8 cellular contexts compared by ENCODE assay signal in the genomic region with DNA sequence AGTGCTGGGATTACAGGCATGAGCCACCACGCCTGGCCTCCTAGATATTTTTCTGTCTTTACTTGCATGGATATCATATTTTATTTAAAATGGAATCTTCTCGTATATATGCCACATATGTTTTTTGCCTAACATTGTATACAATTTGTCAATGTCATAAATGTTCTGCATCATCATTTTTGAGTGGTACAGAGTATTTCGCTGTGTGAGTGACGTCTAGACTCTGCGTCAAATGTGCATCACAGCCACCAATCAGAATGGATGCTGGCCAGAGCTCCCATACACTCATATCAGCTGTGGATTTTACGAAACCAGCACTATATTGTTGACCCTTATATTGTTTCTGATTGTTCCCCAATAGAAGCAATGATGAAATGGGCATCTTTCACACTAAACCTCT.
"Had no signal": no experiment of that assay in that cellular context is flagged by ENCODE, and none has a peak within 500 bp of the region (broad histone marks: within the 10 kb centered on the region; RNA-seq: fewer than 3 reads in every experiment).

No MANE protein-coding gene starts in this region.

- H3K4me2 ChIP-seq: GM23338 had no signal

- H2AFZ ChIP-seq: GM23338 had no signal

- DNase-seq: H9, HCEC 1CT, Kasumi-1, KG1 had no signal

- FAIRE-seq: H1, H54, HTR-8/SVneo had no signal

- ATAC-seq: GM23338 had no signal

- H3K4me3 ChIP-seq: GM23338 had no signal
